ENCODE assay signal across 1 cellular context in the genomic region with DNA sequence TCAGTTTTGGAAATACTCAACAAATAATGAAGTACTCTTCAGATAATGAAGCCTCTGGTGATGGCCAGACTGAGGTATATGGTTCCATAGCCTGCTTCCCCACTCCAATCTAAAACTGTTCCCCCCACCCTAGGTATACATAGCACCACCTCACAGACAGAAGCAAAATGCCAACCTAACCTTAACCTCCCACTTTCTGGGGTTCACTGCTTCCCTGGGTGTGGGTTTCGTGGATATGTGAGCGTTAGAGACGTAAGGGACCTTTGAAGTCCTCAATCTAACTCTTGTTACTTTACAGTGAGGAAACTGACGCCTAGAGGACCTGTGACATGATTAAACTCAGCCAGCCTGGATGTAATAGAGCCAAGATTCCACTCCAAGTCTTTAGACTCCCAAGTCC.
TF ChIP-seq lines count a peak whose summit lies in the region.

No MANE protein-coding gene starts in this region.

TF ChIP-seq in H1, 55 proteins besides CTCF, POLR2A, EP300 and RAD21:
- TF ChIP-seq ZNF274 (IDR thresholded peaks at IDR 0.05; ENCODE audit: borderline replicate concordance, extremely low read depth, low read length) (no peak), CREB1 (IDR thresholded peaks at IDR 0.05) (no peak), RFX5 (IDR thresholded peaks at IDR 0.05; ENCODE audit: borderline replicate concordance, low read depth, low read length) (no peak), PHF8 (conservative IDR thresholded peaks at IDR 0.05; ENCODE audit: low read depth, low read length) (no peak), RXRA (IDR thresholded peaks at IDR 0.05; ENCODE audit: insufficient read depth, low read depth, low read length) (no peak)
